In the genomic region with DNA sequence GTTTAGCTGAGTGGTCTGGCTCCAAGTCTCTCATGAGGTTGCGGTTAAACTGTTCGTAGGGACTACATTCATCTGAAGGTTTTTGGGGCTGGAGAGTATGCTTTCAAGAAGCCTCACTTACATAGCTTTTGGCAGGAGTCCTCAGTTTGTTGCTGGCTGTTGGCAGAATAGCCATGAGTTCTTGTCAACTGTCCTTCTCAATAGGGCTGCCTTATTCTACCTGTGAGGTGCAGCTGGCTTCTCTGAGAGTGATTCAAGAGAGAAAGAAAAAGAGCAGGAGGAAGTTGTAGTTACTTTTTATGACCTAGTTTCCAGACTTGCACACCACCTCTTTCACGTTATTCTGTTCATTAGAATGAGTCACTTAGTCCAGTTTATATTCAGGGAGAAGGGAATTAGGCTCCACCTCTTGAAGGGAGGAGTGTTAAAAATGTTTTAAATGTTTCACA, we compare ENCODE assay signal across 13 cellular contexts. TPM values are rescaled to one million over a fixed set of nuclear protein-coding genes. Genes with fewer than 3 reads are reported as not detected.
A peak's percentile ranks its signal among the peaks of the same experiment; 100 is the strongest.
DNase-seq lines count a peak whose midpoint lies in the region; ATAC-seq and TF ChIP-seq lines count a peak whose summit lies in the region.
"Had no signal": no experiment of that assay in that cellular context is flagged by ENCODE, and none has a peak within 500 bp of the region (broad histone marks: within the 10 kb centered on the region; RNA-seq: fewer than 3 reads in every experiment).

No MANE protein-coding gene starts in this region.

- H3K9me3 Mint-ChIP-seq in GM23338, result no peaks in the 10 kb centered on the region

- peaks cover 22% of the 10 kb centered on the region; the same call in 2 of the 3 replicates for H3K36me3 Mint-ChIP-seq in GM23338 (ENCODE audit: low read depth)

- ATAC-seq in GM21381 (IDR thresholded peaks at IDR 0.05; ENCODE audit: unreplicated experiment) (no peak), GM23338 (no peak)

- H3K4me2 ChIP-seq in GM23338, result no peak overlapping the region

- H3K36me3 ChIP-seq in GM23338 (ENCODE audit: insufficient read depth), result peaks cover 14% of the 10 kb centered on the region

- H3K27ac Mint-ChIP-seq in GM23338, result no peak overlapping the region

- H3K9me2 ChIP-seq in GM23338 (ENCODE audit: insufficient read depth), result no peaks in the 10 kb centered on the region

- no peaks in the 10 kb centered on the region for H3K4me1 ChIP-seq in GM23338 (ENCODE audit: insufficient read depth)
- H3K4me1 ChIP-seq: suprapubic skin had no signal

- TF ChIP-seq CTCF in choroid plexus epithelial cell (conservative IDR thresholded peaks at IDR 0.05; ENCODE audit: low read depth, low read length) (no peak), GM23338 (conservative IDR thresholded peaks at IDR 0.05; ENCODE audit: low read depth in 2 of 2) (no peak)

- H3F3A ChIP-seq in GM23338 (replicated peaks; ENCODE audit: low read depth), result no peaks in the 10 kb centered on the region

- peak; percentile 31 for DNase-seq in GM04503 (ENCODE audit: low read depth)
- DNase-seq in M059J (ENCODE audit: low read depth), result peak; percentile 58
- DNase-seq in choroid plexus epithelial cell (ENCODE audit: low read depth), result peak; percentile 69
- peak; percentile 6 for DNase-seq in myocyte (ENCODE audit: low read depth)
- DNase-seq in effector CD4-positive, alpha-beta T cell, result no peak
- DNase-seq in GM23338 (ENCODE audit: low spot score), result no peak
- DNase-seq in activated effector memory CD4-positive, alpha-beta T cell treated with anti-CD3 and anti-CD28 coated beads, Interleukin-2, amount 50 U/mL, for 16 hours, result no peak
- DNase-seq: activated naive CD4-positive, alpha-beta T cell treated with anti-CD3 and anti-CD28 coated beads, Interleukin-2, amount 50 U/mL, for 16 hours; NCI-H774; stimulated activated CD4-positive, alpha-beta T cell treated with anti-CD3 and anti-CD28 coated beads, Interleukin-12 subunit alpha, Interleukin-12 subunit beta, amount 100 ng/mL, for 4 hours had no signal

- H3K4me3 ChIP-seq in choroid plexus epithelial cell (ENCODE audit: low read depth, low read length), result no peak overlapping the region
- H3K4me3 ChIP-seq in GM23338, result no peak overlapping the region
- H3K4me3 ChIP-seq: esophagus muscularis mucosa, suprapubic skin had no signal

- H3K27ac ChIP-seq in GM23338 (ENCODE audit: low read depth), result no peak overlapping the region
- H3K27ac ChIP-seq: suprapubic skin had no signal

- peaks cover 3% of the 10 kb centered on the region for H3K27me3 Mint-ChIP-seq in GM23338 (ENCODE audit: insufficient read depth, low read depth, poor library complexity)

- H3K27me3 ChIP-seq in GM23338 (ENCODE audit: insufficient read depth), result no peaks in the 10 kb centered on the region
- H3K27me3 ChIP-seq: esophagus muscularis mucosa, suprapubic skin had no signal

- no peak overlapping the region for H2AFZ ChIP-seq in GM23338

- H3K4me3 Mint-ChIP-seq in GM23338, result no peak overlapping the region

- no peaks in the 10 kb centered on the region for H4K20me1 ChIP-seq in GM23338 (replicated peaks; ENCODE audit: insufficient read depth)

- no peaks in the 10 kb centered on the region for H3K79me2 ChIP-seq in GM23338 (replicated peaks; ENCODE audit: insufficient read depth)

- H3K4me1 Mint-ChIP-seq in GM23338, result no peaks in the 10 kb centered on the region

TF ChIP-seq in GM23338, 12 proteins besides CTCF, POLR2A, EP300 and RAD21:
- TF ChIP-seq CREB1 (CRISPR knock-in tag; IDR thresholded peaks at IDR 0.05; ENCODE audit: low read depth), result no peak
- TF ChIP-seq STAT1 (IDR thresholded peaks at IDR 0.05; ENCODE audit: unreplicated experiment), result no peak
- TF ChIP-seq ZNF114 (CRISPR knock-in tag; IDR thresholded peaks at IDR 0.05), result no peak
- no peak for TF ChIP-seq NANOG (IDR thresholded peaks at IDR 0.05; ENCODE audit: borderline replicate concordance)
- TF ChIP-seq, protein P1, sequence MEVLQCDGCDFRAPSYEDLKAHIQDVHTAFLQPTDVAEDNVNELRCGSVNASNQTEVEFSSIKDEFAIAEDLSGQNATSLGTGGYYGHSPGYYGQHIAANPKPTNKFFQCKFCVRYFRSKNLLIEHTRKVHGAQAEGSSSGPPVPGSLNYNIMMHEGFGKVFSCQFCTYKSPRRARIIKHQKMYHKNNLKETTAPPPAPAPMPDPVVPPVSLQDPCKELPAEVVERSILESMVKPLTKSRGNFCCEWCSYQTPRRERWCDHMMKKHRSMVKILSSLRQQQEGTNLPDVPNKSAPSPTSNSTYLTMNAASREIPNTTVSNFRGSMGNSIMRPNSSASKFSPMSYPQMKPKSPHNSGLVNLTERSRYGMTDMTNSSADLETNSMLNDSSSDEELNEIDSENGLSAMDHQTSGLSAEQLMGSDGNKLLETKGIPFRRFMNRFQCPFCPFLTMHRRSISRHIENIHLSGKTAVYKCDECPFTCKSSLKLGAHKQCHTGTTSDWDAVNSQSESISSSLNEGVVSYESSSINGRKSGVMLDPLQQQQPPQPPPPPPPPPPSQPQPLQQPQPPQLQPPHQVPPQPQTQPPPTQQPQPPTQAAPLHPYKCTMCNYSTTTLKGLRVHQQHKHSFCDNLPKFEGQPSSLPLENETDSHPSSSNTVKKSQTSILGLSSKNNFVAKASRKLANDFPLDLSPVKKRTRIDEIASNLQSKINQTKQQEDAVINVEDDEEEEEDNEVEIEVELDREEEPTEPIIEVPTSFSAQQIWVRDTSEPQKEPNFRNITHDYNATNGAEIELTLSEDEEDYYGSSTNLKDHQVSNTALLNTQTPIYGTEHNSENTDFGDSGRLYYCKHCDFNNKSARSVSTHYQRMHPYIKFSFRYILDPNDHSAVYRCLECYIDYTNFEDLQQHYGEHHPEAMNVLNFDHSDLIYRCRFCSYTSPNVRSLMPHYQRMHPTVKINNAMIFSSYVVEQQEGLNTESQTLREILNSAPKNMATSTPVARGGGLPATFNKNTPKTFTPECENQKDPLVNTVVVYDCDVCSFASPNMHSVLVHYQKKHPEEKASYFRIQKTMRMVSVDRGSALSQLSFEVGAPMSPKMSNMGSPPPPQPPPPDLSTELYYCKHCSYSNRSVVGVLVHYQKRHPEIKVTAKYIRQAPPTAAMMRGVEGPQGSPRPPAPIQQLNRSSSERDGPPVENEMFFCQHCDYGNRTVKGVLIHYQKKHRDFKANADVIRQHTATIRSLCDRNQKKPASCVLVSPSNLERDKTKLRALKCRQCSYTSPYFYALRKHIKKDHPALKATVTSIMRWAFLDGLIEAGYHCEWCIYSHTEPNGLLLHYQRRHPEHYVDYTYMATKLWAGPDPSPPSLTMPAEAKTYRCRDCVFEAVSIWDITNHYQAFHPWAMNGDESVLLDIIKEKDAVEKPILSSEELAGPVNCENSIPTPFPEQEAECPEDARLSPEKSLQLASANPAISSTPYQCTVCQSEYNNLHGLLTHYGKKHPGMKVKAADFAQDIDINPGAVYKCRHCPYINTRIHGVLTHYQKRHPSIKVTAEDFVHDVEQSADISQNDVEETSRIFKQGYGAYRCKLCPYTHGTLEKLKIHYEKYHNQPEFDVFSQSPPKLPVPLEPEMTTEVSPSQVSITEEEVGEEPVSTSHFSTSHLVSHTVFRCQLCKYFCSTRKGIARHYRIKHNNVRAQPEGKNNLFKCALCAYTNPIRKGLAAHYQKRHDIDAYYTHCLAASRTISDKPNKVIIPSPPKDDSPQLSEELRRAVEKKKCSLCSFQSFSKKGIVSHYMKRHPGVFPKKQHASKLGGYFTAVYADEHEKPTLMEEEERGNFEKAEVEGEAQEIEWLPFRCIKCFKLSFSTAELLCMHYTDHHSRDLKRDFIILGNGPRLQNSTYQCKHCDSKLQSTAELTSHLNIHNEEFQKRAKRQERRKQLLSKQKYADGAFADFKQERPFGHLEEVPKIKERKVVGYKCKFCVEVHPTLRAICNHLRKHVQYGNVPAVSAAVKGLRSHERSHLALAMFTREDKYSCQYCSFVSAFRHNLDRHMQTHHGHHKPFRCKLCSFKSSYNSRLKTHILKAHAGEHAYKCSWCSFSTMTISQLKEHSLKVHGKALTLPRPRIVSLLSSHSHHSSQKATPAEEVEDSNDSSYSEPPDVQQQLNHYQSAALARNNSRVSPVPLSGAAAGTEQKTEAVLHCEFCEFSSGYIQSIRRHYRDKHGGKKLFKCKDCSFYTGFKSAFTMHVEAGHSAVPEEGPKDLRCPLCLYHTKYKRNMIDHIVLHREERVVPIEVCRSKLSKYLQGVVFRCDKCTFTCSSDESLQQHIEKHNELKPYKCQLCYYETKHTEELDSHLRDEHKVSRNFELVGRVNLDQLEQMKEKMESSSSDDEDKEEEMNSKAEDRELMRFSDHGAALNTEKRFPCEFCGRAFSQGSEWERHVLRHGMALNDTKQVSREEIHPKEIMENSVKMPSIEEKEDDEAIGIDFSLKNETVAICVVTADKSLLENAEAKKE (CRISPR knock-in tag; IDR thresholded peaks at IDR 0.05), result no peak
- no peak for TF ChIP-seq EZH2 (IDR thresholded peaks at IDR 0.05; ENCODE audit: low read depth, unreplicated experiment)

RNA-seq across cellular contexts. Expression of gene YTHDC2, which starts 33.2 kb away (rescaled TPM):
- 4.0 and 8.6 TPM in 2 replicates for total RNA-seq in M059J (2014; rRNA removed; shearing (Covaris generic))
- total RNA-seq in myocyte, result 9.8 and 11.8 TPM in 2 replicates
- polyA plus RNA-seq in myocyte (2012), result 6.0 TPM
- 28.5 and 33.9 TPM in 2 replicates for total RNA-seq in GM23338 (2014; rRNA removed; shearing (Covaris generic))
- polyA plus RNA-seq in GM23338 (2016; fragmentation: Nextera tagmentation; extraction: Ambion mirVana), result 15.7 and 19.9 TPM in 2 replicates

RNA-seq across cellular contexts. Expression of gene MCC, which starts 58.5 kb away (rescaled TPM):
- total RNA-seq in M059J (2014; rRNA removed; shearing (Covaris generic)), result 1.9 and 4.6 TPM in 2 replicates
- 10.2 and 12.0 TPM in 2 replicates for total RNA-seq in myocyte
- polyA plus RNA-seq in myocyte (2012), result 5.0 TPM
- 10.1 and 10.3 TPM in 2 replicates for total RNA-seq in GM23338 (2014; rRNA removed; shearing (Covaris generic))
- 2.7 and 3.8 TPM in 2 replicates for polyA plus RNA-seq in GM23338 (2016; fragmentation: Nextera tagmentation; extraction: Ambion mirVana)

Comparison
In these comparisons a context has a peak if more than half of its experiments do, and no peak if none do; other contexts are left out.
1. DNase-seq: peak in GM04503 (single experiment), M059J (single experiment), choroid plexus epithelial cell (single experiment) and myocyte (single experiment); none in effector CD4-positive, alpha-beta T cell (single experiment), GM23338 (single experiment) and activated effector memory CD4-positive, alpha-beta T cell treated with anti-CD3 and anti-CD28 coated beads, Interleukin-2, amount 50 U/mL, for 16 hours (single experiment).